In genomic region chr13:72781461-72782439, GRCh38 we compare ENCODE assay signal across 8 cellular contexts. TPM values are rescaled to one million over a fixed set of nuclear protein-coding genes. Genes with fewer than 3 reads are reported as not detected.
DNase-seq lines count a peak whose midpoint lies in the region; ATAC-seq and TF ChIP-seq lines count a peak whose summit lies in the region.

A gene with protein sequence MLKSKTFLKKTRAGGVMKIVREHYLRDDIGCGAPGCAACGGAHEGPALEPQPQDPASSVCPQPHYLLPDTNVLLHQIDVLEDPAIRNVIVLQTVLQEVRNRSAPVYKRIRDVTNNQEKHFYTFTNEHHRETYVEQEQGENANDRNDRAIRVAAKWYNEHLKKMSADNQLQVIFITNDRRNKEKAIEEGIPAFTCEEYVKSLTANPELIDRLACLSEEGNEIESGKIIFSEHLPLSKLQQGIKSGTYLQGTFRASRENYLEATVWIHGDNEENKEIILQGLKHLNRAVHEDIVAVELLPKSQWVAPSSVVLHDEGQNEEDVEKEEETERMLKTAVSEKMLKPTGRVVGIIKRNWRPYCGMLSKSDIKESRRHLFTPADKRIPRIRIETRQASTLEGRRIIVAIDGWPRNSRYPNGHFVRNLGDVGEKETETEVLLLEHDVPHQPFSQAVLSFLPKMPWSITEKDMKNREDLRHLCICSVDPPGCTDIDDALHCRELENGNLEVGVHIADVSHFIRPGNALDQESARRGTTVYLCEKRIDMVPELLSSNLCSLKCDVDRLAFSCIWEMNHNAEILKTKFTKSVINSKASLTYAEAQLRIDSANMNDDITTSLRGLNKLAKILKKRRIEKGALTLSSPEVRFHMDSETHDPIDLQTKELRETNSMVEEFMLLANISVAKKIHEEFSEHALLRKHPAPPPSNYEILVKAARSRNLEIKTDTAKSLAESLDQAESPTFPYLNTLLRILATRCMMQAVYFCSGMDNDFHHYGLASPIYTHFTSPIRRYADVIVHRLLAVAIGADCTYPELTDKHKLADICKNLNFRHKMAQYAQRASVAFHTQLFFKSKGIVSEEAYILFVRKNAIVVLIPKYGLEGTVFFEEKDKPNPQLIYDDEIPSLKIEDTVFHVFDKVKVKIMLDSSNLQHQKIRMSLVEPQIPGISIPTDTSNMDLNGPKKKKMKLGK (minus strand): TSS chr13:72781900. CDS start chr13:72781832, 68 bp downstream.
A gene with protein sequence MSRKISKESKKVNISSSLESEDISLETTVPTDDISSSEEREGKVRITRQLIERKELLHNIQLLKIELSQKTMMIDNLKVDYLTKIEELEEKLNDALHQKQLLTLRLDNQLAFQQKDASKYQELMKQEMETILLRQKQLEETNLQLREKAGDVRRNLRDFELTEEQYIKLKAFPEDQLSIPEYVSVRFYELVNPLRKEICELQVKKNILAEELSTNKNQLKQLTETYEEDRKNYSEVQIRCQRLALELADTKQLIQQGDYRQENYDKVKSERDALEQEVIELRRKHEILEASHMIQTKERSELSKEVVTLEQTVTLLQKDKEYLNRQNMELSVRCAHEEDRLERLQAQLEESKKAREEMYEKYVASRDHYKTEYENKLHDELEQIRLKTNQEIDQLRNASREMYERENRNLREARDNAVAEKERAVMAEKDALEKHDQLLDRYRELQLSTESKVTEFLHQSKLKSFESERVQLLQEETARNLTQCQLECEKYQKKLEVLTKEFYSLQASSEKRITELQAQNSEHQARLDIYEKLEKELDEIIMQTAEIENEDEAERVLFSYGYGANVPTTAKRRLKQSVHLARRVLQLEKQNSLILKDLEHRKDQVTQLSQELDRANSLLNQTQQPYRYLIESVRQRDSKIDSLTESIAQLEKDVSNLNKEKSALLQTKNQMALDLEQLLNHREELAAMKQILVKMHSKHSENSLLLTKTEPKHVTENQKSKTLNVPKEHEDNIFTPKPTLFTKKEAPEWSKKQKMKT (plus strand): TSS chr13:72782133. CDS start chr13:72783470, 1,337 bp downstream.

- H3K27ac ChIP-seq in OCI-LY7 (ENCODE audit: low read depth, low read length, poor library complexity, severe bottlenecking): peak within 1 kb of the TSS; percentile 77

- 0 out of 2 replicates have a peak, but pooled peaks have one; percentile 22 for TF ChIP-seq CTCF in OCI-LY7 (conservative IDR thresholded peaks at IDR 0.05; ENCODE audit: low read length)

- peak; percentile 82 for DNase-seq in DMS114 treated with DMSO at 0.1 percent for 48 hours (lab: John Stamatoyannopoulos, UW; ENCODE audit: unreplicated experiment)
- DNase-seq in HuH-7.5 (ENCODE audit: low spot score): peak; percentile 71
- peak; percentile 97 for DNase-seq in OCI-LY7 (ENCODE audit: low spot score)
- DNase-seq in activated T-cell treated with anti-CD3 and anti-CD28 coated beads for 1 hour (ENCODE audit: low read depth): peak; percentile 88
- DNase-seq in epidermal melanocyte (ENCODE audit: insufficient read length, low spot score): peak; percentile 93
- peak; percentile 96 for DNase-seq in middle frontal gyrus (ENCODE audit: extremely low spot score, low spot score)
- DNase-seq in stimulated activated CD8-positive, alpha-beta memory T cell treated with anti-CD3 and anti-CD28 coated beads, Interleukin-2, amount 100 ng/mL, for 48 hours (ENCODE audit: low read depth in 2 of 2): peak; percentile 94

- no peaks in the 10 kb centered on the region for H3K9me3 ChIP-seq in OCI-LY7 (ENCODE audit: low read length)

- CTCF ChIA-PET in OCI-LY7 (lab: Charles Lee; ENCODE audit: unreplicated experiment): no interaction called here

- H3K4me3 ChIP-seq in OCI-LY7 (ENCODE audit: low read depth, low read length, poor library complexity, severe bottlenecking): peak within 1 kb of the TSS; percentile 97

- H2AFZ ChIP-seq in OCI-LY7 (ENCODE audit: low read length): peak within 1 kb of the TSS; percentile 81

- peaks cover 54% of the 10 kb centered on the region for H3K4me1 ChIP-seq in OCI-LY7 (ENCODE audit: insufficient read depth, low read length, poor library complexity, severe bottlenecking)

- peaks cover 97% of the 10 kb centered on the region for H3K79me2 ChIP-seq in OCI-LY7 (ENCODE audit: insufficient read depth, low read depth, low read length)

- H3K9me2 ChIP-seq in OCI-LY7 (ENCODE audit: insufficient read depth, low read length): no peaks in the 10 kb centered on the region

- peaks cover 40% of the 10 kb centered on the region for H4K20me1 ChIP-seq in OCI-LY7 (ENCODE audit: insufficient read depth, low read length)

- intact Hi-C loops in OCI-LY7 (cut with micrococcal nuclease; ENCODE audit: unreplicated experiment): loop anchor here (2.0 kb wide), 1 partner anchor 55 kb away; the partner anchor contains the start of genes BORA and MZT1

- ATAC-seq in GM21526 (IDR thresholded peaks at IDR 0.05; ENCODE audit: low FRiP score, unreplicated experiment): peak; percentile 97

- peaks cover 64% of the 10 kb centered on the region for H3K36me3 ChIP-seq in OCI-LY7 (ENCODE audit: insufficient read depth, low read length)

- no TSS peak for BruUV-seq in OCI-LY7 (replicated peaks; lab: Mats Ljungman, UMichigan)

- POLR2A ChIA-PET in OCI-LY7 (lab: Charles Lee): interaction anchor here (1.0 to 1.5 kb wide), 3 partner anchors 10 to 53 kb away, joined by 3 to 6 read pairs (median 4); partner anchors contain the start of gene BORA

- peak within 1 kb of the TSS; percentile 100 for H3K4me2 ChIP-seq in OCI-LY7 (ENCODE audit: low read length)

RNA-seq across cellular contexts. Expression of the first gene that starts in this region (rescaled TPM):
- total RNA-seq in OCI-LY7 (2014; rRNA removed; shearing (Covaris generic)): 30.6 and 36.0 TPM in 2 replicates
- 38.6 and 44.3 TPM in 2 replicates for total RNA-seq in OCI-LY7 (2022)

RNA-seq across cellular contexts. Expression of the second gene that starts in this region (rescaled TPM):
- total RNA-seq in OCI-LY7 (2014; rRNA removed; shearing (Covaris generic)): 23.2 and 27.6 TPM in 2 replicates
- total RNA-seq in OCI-LY7 (2022): 32.1 and 33.7 TPM in 2 replicates

Comparison
In these comparisons a context has a peak if more than half of its experiments do, and no peak if none do; other contexts are left out.
1. Peak in every context shown above with its lines: DNase-seq, ATAC-seq, H3K4me3 ChIP-seq and H3K27ac ChIP-seq.